8 cellular contexts compared by ENCODE assay signal in genomic region chr16:30958164-30959083, GRCh38. TPM values are rescaled to one million over a fixed set of nuclear protein-coding genes. Genes with fewer than 3 reads are reported as not detected.
DNase-seq lines count a peak whose midpoint lies in the region; ATAC-seq and TF ChIP-seq lines count a peak whose summit lies in the region.

No MANE protein-coding gene starts in this region.

- H3K4me3 ChIP-seq in CD8-positive, alpha-beta T cell (ENCODE audit: low read depth, low read length): peak overlapping the region; percentile 35

- no peak for TF ChIP-seq CTCF in CD8-positive, alpha-beta T cell (IDR thresholded peaks at IDR 0.05)
- no peak for TF ChIP-seq CTCF in mesothelial cell of epicardium (IDR thresholded peaks at IDR 0.05; ENCODE audit: unreplicated experiment)

- H3K36me3 Mint-ChIP-seq in CD8-positive, alpha-beta T cell: peaks cover 50% of the 10 kb centered on the region
- H3K36me3 Mint-ChIP-seq in effector memory CD8-positive, alpha-beta T cell (ENCODE audit: insufficient read depth): peaks cover 67% of the 10 kb centered on the region
- H3K36me3 Mint-ChIP-seq in mesothelial cell of epicardium: peaks cover 26% of the 10 kb centered on the region

- H3K4me1 ChIP-seq in CD8-positive, alpha-beta T cell (ENCODE audit: insufficient read depth, low read length): peaks cover 27% of the 10 kb centered on the region

- peak; percentile 21 for ATAC-seq in CD8-positive, alpha-beta T cell
- peak; percentile 24 for ATAC-seq in GM19025 (IDR thresholded peaks at IDR 0.05; ENCODE audit: low read depth, unreplicated experiment)
- peak; percentile 19 for ATAC-seq in HG03135 (IDR thresholded peaks at IDR 0.05; ENCODE audit: unreplicated experiment)
- ATAC-seq in SK-N-SH treated with all-trans-retinoic acid at 6 μM for 48 hours: peak; percentile 25
- peak; percentile 31 for ATAC-seq in effector memory CD8-positive, alpha-beta T cell (replicated peaks)

- POLR2A ChIA-PET in CD8-positive, alpha-beta T cell (lab: Charles Lee): interaction anchor here (0.7 to 1.1 kb wide), 5 partner anchors 8 to 501 kb away, joined by 3 to 5 read pairs (median 4); partner anchors contain the start of genes ARMC5, ZNF646 and ZNF668

- peak overlapping the region; percentile 93 for H3K27ac ChIP-seq in CD8-positive, alpha-beta T cell (ENCODE audit: low read depth, low read length)

- no peaks in the 10 kb centered on the region for H3K9me3 ChIP-seq in CD8-positive, alpha-beta T cell (ENCODE audit: low read length)

- H3K4me3 Mint-ChIP-seq in CD8-positive, alpha-beta T cell: peak overlapping the region; percentile 88
- peak overlapping the region; percentile 93 to 95 for H3K4me3 Mint-ChIP-seq in effector memory CD8-positive, alpha-beta T cell
- H3K4me3 Mint-ChIP-seq in mesothelial cell of epicardium: peak overlapping the region; percentile 91

- H3K4me1 Mint-ChIP-seq in CD8-positive, alpha-beta T cell (ENCODE audit: low read depth): peaks cover 34% of the 10 kb centered on the region
- H3K4me1 Mint-ChIP-seq in effector memory CD8-positive, alpha-beta T cell (ENCODE audit: low read depth in 2 of 2): peaks cover 25 to 34% of the 10 kb centered on the region in 2 donors
- H3K4me1 Mint-ChIP-seq in mesothelial cell of epicardium: peaks cover 18% of the 10 kb centered on the region

- H3K27ac Mint-ChIP-seq in CD8-positive, alpha-beta T cell: peak overlapping the region; percentile 88
- H3K27ac Mint-ChIP-seq in effector memory CD8-positive, alpha-beta T cell: peak overlapping the region; percentile 91 to 94
- H3K27ac Mint-ChIP-seq in mesothelial cell of epicardium: peak overlapping the region; percentile 82

- intact Hi-C loops in CD8-positive, alpha-beta T cell (cut with DNase I, micrococcal nuclease): loop anchor here (2.0 to 10.0 kb wide), 4 partner anchors 38 to 916 kb away; partner anchors contain the start of gene ZNF267 (in 1 of the 2)

- no peaks in the 10 kb centered on the region for H3K27me3 Mint-ChIP-seq in CD8-positive, alpha-beta T cell (ENCODE audit: low read depth)
- no peaks in the 10 kb centered on the region for H3K27me3 Mint-ChIP-seq in effector memory CD8-positive, alpha-beta T cell
- H3K27me3 Mint-ChIP-seq in mesothelial cell of epicardium (ENCODE audit: low read depth): no peaks in the 10 kb centered on the region

- CTCF ChIA-PET in CD8-positive, alpha-beta T cell (lab: Charles Lee): interaction anchor here (0.6 to 1.8 kb wide), 3 partner anchors 27 to 184 kb away, joined by 3 to 9 read pairs (median 4); partner anchors contain the start of gene HSD3B7

- peak in 3 of 7 experiments; percentile 34 to 75 (median 61) for DNase-seq in CD8-positive, alpha-beta T cell
- DNase-seq in effector memory CD8-positive, alpha-beta T cell: peak in 1 of 3 experiments; percentile 56
- DNase-seq in mesothelial cell of epicardium (ENCODE audit: low spot score in 2 of 2, unreplicated experiment in 2 of 2) (no peak), ureter (ENCODE audit: low spot score) (peak; percentile 59), MV-4-11 (lab: John Stamatoyannopoulos, UW) (no peak)

- no peaks in the 10 kb centered on the region for H3K27me3 ChIP-seq in CD8-positive, alpha-beta T cell (ENCODE audit: insufficient read depth, low read length)

- H3K9me3 Mint-ChIP-seq in CD8-positive, alpha-beta T cell: no peaks in the 10 kb centered on the region
- H3K9me3 Mint-ChIP-seq in effector memory CD8-positive, alpha-beta T cell: no peaks in the 10 kb centered on the region
- H3K9me3 Mint-ChIP-seq in mesothelial cell of epicardium: no peaks in the 10 kb centered on the region

- H3K36me3 ChIP-seq in CD8-positive, alpha-beta T cell (ENCODE audit: insufficient read depth, low read length): peaks cover 27% of the 10 kb centered on the region

TF ChIP-seq in SK-N-SH treated with all-trans-retinoic acid at 6 μM for 48 hours, 23 proteins besides CTCF, POLR2A, EP300 and RAD21:
- no peak for TF ChIP-seq ZFP30 (CRISPR knock-in tag; IDR thresholded peaks at IDR 0.05)
- TF ChIP-seq ZNF70 (CRISPR knock-in tag; IDR thresholded peaks at IDR 0.05): no peak
- TF ChIP-seq ESRRG (CRISPR knock-in tag; IDR thresholded peaks at IDR 0.05): no peak
- TF ChIP-seq GLIS3 (CRISPR knock-in tag; IDR thresholded peaks at IDR 0.05): no peak
- no peak for TF ChIP-seq CREB5 (CRISPR knock-in tag; IDR thresholded peaks at IDR 0.05; ENCODE audit: low read depth)
- no peak for TF ChIP-seq TCF4 (CRISPR knock-in tag; IDR thresholded peaks at IDR 0.05; ENCODE audit: borderline replicate concordance)
- TF ChIP-seq CSDC2 (CRISPR knock-in tag; IDR thresholded peaks at IDR 0.05): no peak
- TF ChIP-seq ZNF8 (CRISPR knock-in tag; IDR thresholded peaks at IDR 0.05): no peak
- no peak for TF ChIP-seq BACH2 (CRISPR knock-in tag; IDR thresholded peaks at IDR 0.05; ENCODE audit: borderline replicate concordance)
- no peak for TF ChIP-seq TSHZ2 (CRISPR knock-in tag; IDR thresholded peaks at IDR 0.05)
- no peak for TF ChIP-seq TOX (CRISPR knock-in tag; IDR thresholded peaks at IDR 0.05; ENCODE audit: borderline replicate concordance)
- no peak for TF ChIP-seq ZNF565 (CRISPR knock-in tag; conservative IDR thresholded peaks at IDR 0.05; ENCODE audit: low read depth)
- TF ChIP-seq ZC3H10 (CRISPR knock-in tag; IDR thresholded peaks at IDR 0.05): no peak
- TF ChIP-seq ARNTL (CRISPR knock-in tag; IDR thresholded peaks at IDR 0.05; ENCODE audit: borderline replicate concordance, low read depth): no peak
- no peak for TF ChIP-seq PPARA (CRISPR knock-in tag; IDR thresholded peaks at IDR 0.05; ENCODE audit: borderline replicate concordance)
- no peak for TF ChIP-seq SNAI2 (CRISPR knock-in tag; IDR thresholded peaks at IDR 0.05)
- no peak for TF ChIP-seq ZFP3 (CRISPR knock-in tag; IDR thresholded peaks at IDR 0.05)

RNA-seq across cellular contexts. Expression of gene SETD1A, which starts 0.9 kb away (rescaled TPM):
- total RNA-seq in CD8-positive, alpha-beta T cell: 10 to 100 TPM; 43.6 to 48.3 TPM
- total RNA-seq in mesothelial cell of epicardium (30.8 to 39.1 TPM (median 36.4 TPM) in 3 replicates), ureter (19.6 TPM)

RNA-seq across cellular contexts. Expression of gene ORAI3, which starts 9.6 kb away (rescaled TPM):
- 1 to 10 TPM; 2.0 to 2.8 TPM for total RNA-seq in CD8-positive, alpha-beta T cell
- total RNA-seq in mesothelial cell of epicardium (25.8 to 28.2 TPM (median 26.2 TPM) in 3 replicates), ureter (25.9 TPM)

RNA-seq across cellular contexts. Expression of gene HSD3B7, which starts 26.6 kb away (rescaled TPM):
- under 1 TPM; 0.19 to 0.25 TPM for total RNA-seq in CD8-positive, alpha-beta T cell
- total RNA-seq in mesothelial cell of epicardium: 3.5 to 4.0 TPM (median 3.6 TPM) in 3 replicates
- total RNA-seq in ureter: 14.8 TPM

RNA-seq across cellular contexts. Expression of gene FBXL19, which starts 35.1 kb away (rescaled TPM):
- 1 to 10 TPM; 5.4 to 5.9 TPM for total RNA-seq in CD8-positive, alpha-beta T cell
- total RNA-seq in mesothelial cell of epicardium (53.5 to 56.4 TPM (median 54.9 TPM) in 3 replicates), ureter (25.7 TPM)

RNA-seq across cellular contexts. Expression of gene STX1B, which starts 52.0 kb away (rescaled TPM):
- total RNA-seq in CD8-positive, alpha-beta T cell: 1 to 10 TPM; 2.3 to 2.7 TPM
- total RNA-seq in mesothelial cell of epicardium (4.9 to 5.9 TPM (median 5.2 TPM) in 3 replicates), ureter (1.6 TPM)
